10 cellular contexts compared by ENCODE assay signal in genomic region chr2:165081276-165081675, GRCh38.
"Had no signal": no experiment of that assay in that cellular context is flagged by ENCODE, and none has a peak within 500 bp of the region (broad histone marks: within the 10 kb centered on the region; RNA-seq: fewer than 3 reads in every experiment).

No MANE protein-coding gene starts in this region.

- H3K4me3 Mint-ChIP-seq: GM23338, HFFc6, IgD-negative memory B cell had no signal

- H3K27ac ChIP-seq: HL-60 had no signal

- H3K4me2 ChIP-seq: GM23338 had no signal

- H3K9me3 ChIP-seq: HAP-1 had no signal

- DNase-seq: H7, HFFc6, Kasumi-1, KG1 had no signal

- FAIRE-seq: H1 had no signal

- H3K4me1 ChIP-seq: HAP-1 had no signal

- H3K27ac Mint-ChIP-seq: GM23338, HFFc6, IgD-negative memory B cell had no signal

- H3K9me3 Mint-ChIP-seq: HFFc6 had no signal

- H3K36me3 ChIP-seq: HAP-1 had no signal

- H3K27me3 Mint-ChIP-seq: IgD-negative memory B cell had no signal

- H3K4me3 ChIP-seq: GM23338, HAP-1 had no signal

- H2AFZ ChIP-seq: GM23338 had no signal

- ATAC-seq: GM23338, HCT116 had no signal
